In genomic region chr11:1882265-1883238, GRCh38 we compare ENCODE assay signal across 8 cellular contexts. TPM values are rescaled to one million over a fixed set of nuclear protein-coding genes. Genes with fewer than 3 reads are reported as not detected.
DNase-seq lines count a peak whose midpoint lies in the region; ATAC-seq and TF ChIP-seq lines count a peak whose summit lies in the region.

No MANE protein-coding gene starts in this region.

- ATAC-seq in HG03135 (IDR thresholded peaks at IDR 0.05; ENCODE audit: unreplicated experiment) (peak; percentile 58), natural killer cell (peak; percentile 81 to 88 (median 87)), HG03342 (IDR thresholded peaks at IDR 0.05; ENCODE audit: unreplicated experiment) (no peak)
- peak; percentile 86 for ATAC-seq in stimulated activated effector memory CD8-positive, alpha-beta T cell treated with anti-CD3 and anti-CD28 coated beads, Interleukin-12 subunit alpha, Interleukin-12 subunit beta, amount 100 ng/mL, for 72 hours

- H3K27me3 Mint-ChIP-seq in natural killer cell (ENCODE audit: low read depth in 2 of 2) = no peaks in the 10 kb centered on the region

- no peak overlapping the region for H3K4me3 ChIP-seq in OCI-LY1 (ENCODE audit: low read depth, low read length, poor library complexity, severe bottlenecking)

- H3K4me1 Mint-ChIP-seq in natural killer cell = peaks cover 10 to 47% of the 10 kb centered on the region in 2 donors
- peaks cover 22% of the 10 kb centered on the region for H3K4me1 Mint-ChIP-seq in stimulated activated effector memory CD8-positive, alpha-beta T cell treated with anti-CD3 and anti-CD28 coated beads, Interleukin-12 subunit alpha, Interleukin-12 subunit beta, amount 100 ng/mL, for 72 hours

- no peak overlapping the region for H3K9ac ChIP-seq in OCI-LY1 (ENCODE audit: low read length)

- H3K27me3 ChIP-seq in OCI-LY1 (ENCODE audit: insufficient read depth, low read length) = no peaks in the 10 kb centered on the region

- no peaks in the 10 kb centered on the region for H3K9me2 ChIP-seq in OCI-LY1 (ENCODE audit: low read depth, low read length)

- H3F3A ChIP-seq in OCI-LY1 (ENCODE audit: insufficient read depth, low read length) = no peaks in the 10 kb centered on the region

- no peak overlapping the region for H3K4me2 ChIP-seq in OCI-LY1 (ENCODE audit: low read length)

- no peak overlapping the region for H3K4me3 Mint-ChIP-seq in natural killer cell
- no peak overlapping the region for H3K4me3 Mint-ChIP-seq in stimulated activated effector memory CD8-positive, alpha-beta T cell treated with anti-CD3 and anti-CD28 coated beads, Interleukin-12 subunit alpha, Interleukin-12 subunit beta, amount 100 ng/mL, for 72 hours

- TF ChIP-seq CTCF in OCI-LY1 (IDR thresholded peaks at IDR 0.05; ENCODE audit: low read length) = peak; percentile 90
- TF ChIP-seq CTCF in natural killer cell (IDR thresholded peaks at IDR 0.05) = peak; percentile 83

- TF ChIP-seq POLR2A in erythroblast (IDR thresholded peaks at IDR 0.05; ENCODE audit: low read length) = no peak

- intact Hi-C loops in natural killer cell (cut with micrococcal nuclease) = loop anchor here (1.0 to 2.0 kb wide), 2 partner anchors 45 to 268 kb away; no protein-coding TSS in a partner anchor

- H3K27ac ChIP-seq in OCI-LY1 (ENCODE audit: low read depth, low read length, poor library complexity, severe bottlenecking) = no peak overlapping the region

- H3K79me2 ChIP-seq in OCI-LY1 (ENCODE audit: insufficient read depth, low read length) = no peaks in the 10 kb centered on the region

- DNase-seq in EL (peak; percentile 57), activated T-cell treated with anti-CD3 and anti-CD28 coated beads for 24 hours (ENCODE audit: low read depth) (peak; percentile 72), erythroblast (lab: John Stamatoyannopoulos, UW) (peak; percentile 70 to 86), natural killer cell (peak; percentile 77)
- peak; percentile 72 to 84 for DNase-seq in stimulated activated effector memory CD8-positive, alpha-beta T cell treated with anti-CD3 and anti-CD28 coated beads, Interleukin-12 subunit alpha, Interleukin-12 subunit beta, amount 100 ng/mL, for 72 hours (ENCODE audit: low spot score in 2 of 2)

- peak overlapping the region in 1 of 2 donors; percentile 80 for H3K27ac Mint-ChIP-seq in natural killer cell
- H3K27ac Mint-ChIP-seq in stimulated activated effector memory CD8-positive, alpha-beta T cell treated with anti-CD3 and anti-CD28 coated beads, Interleukin-12 subunit alpha, Interleukin-12 subunit beta, amount 100 ng/mL, for 72 hours = no peak overlapping the region

- H2AFZ ChIP-seq in OCI-LY1 (ENCODE audit: low read length) = no peak overlapping the region

- no peaks in the 10 kb centered on the region for H3K36me3 Mint-ChIP-seq in natural killer cell
- H3K36me3 Mint-ChIP-seq in stimulated activated effector memory CD8-positive, alpha-beta T cell treated with anti-CD3 and anti-CD28 coated beads, Interleukin-12 subunit alpha, Interleukin-12 subunit beta, amount 100 ng/mL, for 72 hours = peaks cover 32% of the 10 kb centered on the region

- peaks cover 7% of the 10 kb centered on the region for H3K4me1 ChIP-seq in OCI-LY1 (ENCODE audit: insufficient read depth, low read length, severe bottlenecking)

- H3K36me3 ChIP-seq in OCI-LY1 (ENCODE audit: insufficient read depth, low read length) = peaks cover 48% of the 10 kb centered on the region

- H3K9me3 ChIP-seq in OCI-LY1 (ENCODE audit: low read length) = no peaks in the 10 kb centered on the region

- no peaks in the 10 kb centered on the region for H3K9me3 Mint-ChIP-seq in natural killer cell
- H3K9me3 Mint-ChIP-seq in stimulated activated effector memory CD8-positive, alpha-beta T cell treated with anti-CD3 and anti-CD28 coated beads, Interleukin-12 subunit alpha, Interleukin-12 subunit beta, amount 100 ng/mL, for 72 hours = no peaks in the 10 kb centered on the region

- H4K20me1 ChIP-seq in OCI-LY1 (ENCODE audit: insufficient read depth, low read length) = no peaks in the 10 kb centered on the region

RNA-seq across cellular contexts. Expression of gene PRR33, which starts 9.1 kb away (rescaled TPM):
- total RNA-seq in natural killer cell = under 1 TPM in 2 of 3 donors, not detected in 1; 0.14 to 0.32 TPM

RNA-seq across cellular contexts. Expression of gene LSP1, which starts 29.7 kb away (rescaled TPM):
- total RNA-seq in natural killer cell = 100 to 1,000 TPM; 487 to 595 (median 536) TPM

RNA-seq across cellular contexts. Expression of gene TNNT3, which starts 37.0 kb away (rescaled TPM):
- 10 to 100 TPM; 15.8 to 27.9 (median 26.2) TPM for total RNA-seq in natural killer cell

RNA-seq across cellular contexts. Expression of gene TNNI2, which starts 43.8 kb away (rescaled TPM):
- total RNA-seq in natural killer cell = 1 to 10 TPM; 1.2 to 5.4 (median 3.6) TPM

RNA-seq across cellular contexts. Expression of gene SYT8, which starts 47.8 kb away (rescaled TPM):
- total RNA-seq in natural killer cell = not detected
